In genomic region chr10:97849491-97850402, GRCh38 we compare ENCODE assay signal across 1 cellular context.
TF ChIP-seq lines count a peak whose summit lies in the region.

GOLGA7B (plus strand) TSS chr10:97849843; CDS start chr10:97850304, 461 bp downstream.

TF ChIP-seq in HEK293, 187 proteins besides CTCF, POLR2A, EP300 and RAD21 (continued from another document):
- no peak for TF ChIP-seq ZSCAN16 (tag by site-specific recombination; IDR thresholded peaks at IDR 0.05)
- TF ChIP-seq OSR2 (tag by site-specific recombination; IDR thresholded peaks at IDR 0.05): no peak
- TF ChIP-seq INSM2 (tag by site-specific recombination; IDR thresholded peaks at IDR 0.05): no peak
- TF ChIP-seq YY2 (tag by site-specific recombination; IDR thresholded peaks at IDR 0.05): no peak
- TF ChIP-seq ZFHX2 (tag by site-specific recombination; conservative IDR thresholded peaks at IDR 0.05): peak; percentile 62
- peak; percentile 63 for TF ChIP-seq REST (tag by site-specific recombination; IDR thresholded peaks at IDR 0.05)
- no peak for TF ChIP-seq EGR2 (tag by site-specific recombination; IDR thresholded peaks at IDR 0.05; ENCODE audit: low read depth)
- TF ChIP-seq TRIM28 (IDR thresholded peaks at IDR 0.05; ENCODE audit: borderline replicate concordance, low read length): no peak
- TF ChIP-seq KLF9 (tag by site-specific recombination; IDR thresholded peaks at IDR 0.05; ENCODE audit: low read depth): peak; percentile 36; the same call in 1 of the 2 replicates
- no peak for TF ChIP-seq ZNF138 (tag by site-specific recombination; IDR thresholded peaks at IDR 0.05; ENCODE audit: borderline replicate concordance)
- no peak for TF ChIP-seq ZNF777 (tag by site-specific recombination; IDR thresholded peaks at IDR 0.05; ENCODE audit: borderline replicate concordance)
- no peak for TF ChIP-seq ZNF600 (tag by site-specific recombination; IDR thresholded peaks at IDR 0.05)
- no peak for TF ChIP-seq ZNF274 (IDR thresholded peaks at IDR 0.05; ENCODE audit: low read length)
- no peak for TF ChIP-seq ZNF274 (tag by site-specific recombination; IDR thresholded peaks at IDR 0.05; ENCODE audit: borderline replicate concordance)
- TF ChIP-seq ZSCAN4 (tag by site-specific recombination; IDR thresholded peaks at IDR 0.05): no peak
- TF ChIP-seq KLF17 (tag by site-specific recombination; IDR thresholded peaks at IDR 0.05): no peak
- TF ChIP-seq ZIC2 (tag by site-specific recombination; IDR thresholded peaks at IDR 0.05): no peak
- no peak; the same call in none of the 2 replicates for TF ChIP-seq SP3 (tag by site-specific recombination; IDR thresholded peaks at IDR 0.05)
- TF ChIP-seq ZNF223 (tag by site-specific recombination; IDR thresholded peaks at IDR 0.05): no peak
- no peak for TF ChIP-seq HOXC10 (CRISPR knock-in tag; IDR thresholded peaks at IDR 0.05)
- TF ChIP-seq ZNF521 (tag by site-specific recombination; IDR thresholded peaks at IDR 0.05): no peak
- no peak for TF ChIP-seq ZNF544 (tag by site-specific recombination; IDR thresholded peaks at IDR 0.05)
- TF ChIP-seq FEZF1 (tag by site-specific recombination; IDR thresholded peaks at IDR 0.05): no peak
- TF ChIP-seq ZNF549 (tag by site-specific recombination; IDR thresholded peaks at IDR 0.05): no peak
- TF ChIP-seq ZNF610 (tag by site-specific recombination; IDR thresholded peaks at IDR 0.05; ENCODE audit: borderline replicate concordance): no peak
- TF ChIP-seq YY1 (tag by site-specific recombination; IDR thresholded peaks at IDR 0.05): no peak
- no peak for TF ChIP-seq ZNF514 (tag by site-specific recombination; IDR thresholded peaks at IDR 0.05)
- TF ChIP-seq GLIS1 (tag by site-specific recombination; IDR thresholded peaks at IDR 0.05): no peak
- TF ChIP-seq WT1 (tag by site-specific recombination; IDR thresholded peaks at IDR 0.05): no peak
- TF ChIP-seq ZNF335 (tag by site-specific recombination; conservative IDR thresholded peaks at IDR 0.05): peak; percentile 42
- TF ChIP-seq ZNF280C (tag by site-specific recombination; IDR thresholded peaks at IDR 0.05): no peak
- no peak for TF ChIP-seq ZNF324 (tag by site-specific recombination; IDR thresholded peaks at IDR 0.05)
- no peak for TF ChIP-seq ZNF677 (tag by site-specific recombination; IDR thresholded peaks at IDR 0.05)
- no peak for TF ChIP-seq HOXA7 (CRISPR knock-in tag; IDR thresholded peaks at IDR 0.05; ENCODE audit: borderline replicate concordance)
- no peak for TF ChIP-seq MYNN (tag by site-specific recombination; IDR thresholded peaks at IDR 0.05; ENCODE audit: borderline replicate concordance)
- no peak for TF ChIP-seq BCL6B (tag by site-specific recombination; IDR thresholded peaks at IDR 0.05)
- TF ChIP-seq ZBTB21 (tag by site-specific recombination; IDR thresholded peaks at IDR 0.05): no peak
- TF ChIP-seq HOXD13 (CRISPR knock-in tag; IDR thresholded peaks at IDR 0.05; ENCODE audit: borderline replicate concordance): no peak
- TF ChIP-seq ZNF626 (tag by site-specific recombination; IDR thresholded peaks at IDR 0.05): no peak
- TF ChIP-seq SP2 (tag by site-specific recombination; IDR thresholded peaks at IDR 0.05): peak; percentile 59
- TF ChIP-seq ZBTB20 (tag by site-specific recombination; IDR thresholded peaks at IDR 0.05): 0 out of 2 replicates have a peak, but pooled peaks have one; percentile 20
- TF ChIP-seq ZBTB49 (tag by site-specific recombination; IDR thresholded peaks at IDR 0.05; ENCODE audit: low read depth): no peak
- TF ChIP-seq ZBTB26 (tag by site-specific recombination; optimal IDR thresholded peaks at IDR 0.05): peak; percentile 33
- no peak for TF ChIP-seq ZNF473 (tag by site-specific recombination; IDR thresholded peaks at IDR 0.05)
TF ChIP-seq in HEK293: peak in this region for 8.
